1 cellular context compared by ENCODE assay signal in genomic region chr4:61296115-61296514, GRCh38.
TF ChIP-seq lines count a peak whose summit lies in the region.

No MANE protein-coding gene starts in this region.

TF ChIP-seq in H1, 55 proteins besides CTCF, POLR2A, EP300 and RAD21 (continued from another document):
- no peak for TF ChIP-seq KDM1A (IDR thresholded peaks at IDR 0.05; ENCODE audit: borderline replicate concordance, low read length)
- TF ChIP-seq CHD7 (IDR thresholded peaks at IDR 0.05; ENCODE audit: insufficient replicate concordance, low read length), result no peak
- no peak for TF ChIP-seq MAX (IDR thresholded peaks at IDR 0.05)
- no peak for TF ChIP-seq SUZ12 (IDR thresholded peaks at IDR 0.05; ENCODE audit: low read length)
- no peak for TF ChIP-seq E2F6 (IDR thresholded peaks at IDR 0.05)
- TF ChIP-seq TAF7 (optimal IDR thresholded peaks at IDR 0.05; ENCODE audit: borderline replicate concordance, low read depth, low read length), result no peak
- TF ChIP-seq SP1 (IDR thresholded peaks at IDR 0.05; ENCODE audit: low read depth, low read length), result no peak
- no peak for TF ChIP-seq POLR2AphosphoS5 (IDR thresholded peaks at IDR 0.05; ENCODE audit: low read depth, low read length)
- no peak for TF ChIP-seq RXRA (IDR thresholded peaks at IDR 0.05; ENCODE audit: insufficient read depth, low read depth, low read length)
- TF ChIP-seq RNF2 (IDR thresholded peaks at IDR 0.05; ENCODE audit: borderline replicate concordance, low read depth, low read length, missing control alignments, poor library complexity, severe bottlenecking), result no peak
